ENCODE assay signal across 8 cellular contexts in genomic region chr13:79482271-79482970, GRCh38. TPM values are rescaled to one million over a fixed set of nuclear protein-coding genes. Genes with fewer than 3 reads are reported as not detected.
A peak's percentile ranks its signal among the peaks of the same experiment; 100 is the strongest.
DNase-seq lines count a peak whose midpoint lies in the region; ATAC-seq and TF ChIP-seq lines count a peak whose summit lies in the region.

No MANE protein-coding gene starts in this region.

- WGBS in trophoblast cell (ENCODE audit: extremely low coverage, insufficient coverage, insufficient read length), result no CpG with 5 or more reads among the region's 3 CpGs

- no peak overlapping the region for H3K23ac ChIP-seq in trophoblast cell (ENCODE audit: low read length)

- DNase-seq in RKO (ENCODE audit: low spot score) (peak; percentile 49), epithelial cell of proximal tubule (ENCODE audit: low read depth) (no peak), trophoblast cell (peak in 1 of 2 donors; percentile 89), GF-D8 (lab: John Stamatoyannopoulos, UW) (no peak), NCI-H2196 (lab: John Stamatoyannopoulos, UW; ENCODE audit: unreplicated experiment) (no peak), putamen (ENCODE audit: low spot score) (no peak)

- no peaks in the 10 kb centered on the region for H3K27me3 ChIP-seq in trophoblast cell (ENCODE audit: insufficient read depth, low read length)

- peaks cover 4 to 10% of the 10 kb centered on the region in 2 experiments for H3K4me1 ChIP-seq in trophoblast cell (ENCODE audit: control insufficient read depth in 1 of 2, insufficient read depth in 2 of 2, low read length in 2 of 2)

- H3K18ac ChIP-seq in trophoblast cell (ENCODE audit: low read length), result no peak overlapping the region

- no peak overlapping the region for H4K8ac ChIP-seq in trophoblast cell (ENCODE audit: low read depth, low read length)

- no peaks in the 10 kb centered on the region for H3K36me3 ChIP-seq in trophoblast cell (ENCODE audit: control insufficient read depth in 1 of 2, insufficient read depth in 2 of 2, low read length in 2 of 2)

- no peak overlapping the region for H2AK5ac ChIP-seq in trophoblast cell (ENCODE audit: low read length)

- no peak for ATAC-seq in HG02981 (IDR thresholded peaks at IDR 0.05; ENCODE audit: unreplicated experiment)

- H3K4me3 ChIP-seq in GM08714 (ENCODE audit: low read length), result peak overlapping the region; percentile 95; the same call in 1 of the 2 replicates
- H3K4me3 ChIP-seq in epithelial cell of proximal tubule (ENCODE audit: low read depth, low read length), result peak overlapping the region; percentile 67
- no peak overlapping the region for H3K4me3 ChIP-seq in trophoblast cell (ENCODE audit: low read depth, low read length)

- no peaks in the 10 kb centered on the region for H3K9me3 ChIP-seq in trophoblast cell (ENCODE audit: insufficient read depth, low read depth, low read length)

- no peak overlapping the region for H3K14ac ChIP-seq in trophoblast cell (ENCODE audit: low read length)

- H2BK5ac ChIP-seq in trophoblast cell (ENCODE audit: low read depth, low read length, poor library complexity), result no peak overlapping the region

- H4K12ac ChIP-seq in trophoblast cell (ENCODE audit: low read depth, low read length), result no peak overlapping the region

- peak overlapping the region; percentile 87 for H3K4ac ChIP-seq in trophoblast cell (ENCODE audit: low read depth, low read length)

- H3K4me2 ChIP-seq in trophoblast cell (ENCODE audit: low read length), result peak overlapping the region; percentile 74

- no peak overlapping the region for H3K9ac ChIP-seq in trophoblast cell (ENCODE audit: low read length)

- no peak overlapping the region for H3K27ac ChIP-seq in trophoblast cell (ENCODE audit: low read depth, low read length)

- no peak overlapping the region for H4K91ac ChIP-seq in trophoblast cell (ENCODE audit: low read depth, low read length)

- H2AFZ ChIP-seq in trophoblast cell (ENCODE audit: insufficient read depth, low read length, poor library complexity), result no peak overlapping the region

- no peak overlapping the region for H2BK120ac ChIP-seq in trophoblast cell (ENCODE audit: insufficient read depth, low read length, poor library complexity)

- no peak overlapping the region for H2BK12ac ChIP-seq in trophoblast cell (ENCODE audit: low read length)

- TF ChIP-seq CTCF in epithelial cell of proximal tubule (conservative IDR thresholded peaks at IDR 0.05; ENCODE audit: low read depth, low read length), result no peak

- peaks cover 10% of the 10 kb centered on the region for H3K79me2 ChIP-seq in trophoblast cell (ENCODE audit: control insufficient read depth, insufficient read depth, low read length, poor library complexity)

- peaks cover 7% of the 10 kb centered on the region for H3K79me1 ChIP-seq in trophoblast cell (ENCODE audit: low read length)

RNA-seq across cellular contexts. Expression of gene NDFIP2, which starts 1.5 kb away (rescaled TPM):
- total RNA-seq in epithelial cell of proximal tubule, result 35.0 and 42.9 TPM in 2 replicates
- polyA plus RNA-seq in trophoblast cell (2013), result 58.6 and 65.6 TPM in 2 replicates
